ENCODE assay signal across 1 cellular context in genomic region chr20:63092660-63093215, GRCh38.
TF ChIP-seq lines count a peak whose summit lies in the region.

No MANE protein-coding gene starts in this region.

TF ChIP-seq in WTC11, 78 proteins besides CTCF, POLR2A, EP300 and RAD21:
- no peak for TF ChIP-seq ZBTB21 (CRISPR knock-in tag; IDR thresholded peaks at IDR 0.05; ENCODE audit: borderline replicate concordance)
- TF ChIP-seq ARID4B (CRISPR knock-in tag; IDR thresholded peaks at IDR 0.05; ENCODE audit: borderline replicate concordance) = no peak
- TF ChIP-seq EMX1 (CRISPR knock-in tag; IDR thresholded peaks at IDR 0.05) = no peak
- TF ChIP-seq NFATC4 (CRISPR knock-in tag; IDR thresholded peaks at IDR 0.05) = no peak
- no peak for TF ChIP-seq ZNF317 (CRISPR knock-in tag; IDR thresholded peaks at IDR 0.05; ENCODE audit: borderline replicate concordance, low read depth)
- no peak for TF ChIP-seq TCF7 (CRISPR knock-in tag; IDR thresholded peaks at IDR 0.05; ENCODE audit: low read depth)
- TF ChIP-seq E2F4 (CRISPR knock-in tag; IDR thresholded peaks at IDR 0.05; ENCODE audit: borderline replicate concordance, low read depth) = no peak
- no peak for TF ChIP-seq MYBL2 (CRISPR knock-in tag; IDR thresholded peaks at IDR 0.05)
- no peak for TF ChIP-seq ZNF671 (CRISPR knock-in tag; IDR thresholded peaks at IDR 0.05)
- TF ChIP-seq CBFB (CRISPR knock-in tag; IDR thresholded peaks at IDR 0.05; ENCODE audit: low read depth) = no peak
- TF ChIP-seq NFE2L1 (CRISPR knock-in tag; IDR thresholded peaks at IDR 0.05) = no peak
- TF ChIP-seq MAX (CRISPR knock-in tag; IDR thresholded peaks at IDR 0.05) = no peak
- TF ChIP-seq NFYB (CRISPR knock-in tag; conservative IDR thresholded peaks at IDR 0.05; ENCODE audit: low read depth) = no peak
- TF ChIP-seq ZNF396 (CRISPR knock-in tag; IDR thresholded peaks at IDR 0.05; ENCODE audit: borderline replicate concordance) = no peak
- no peak for TF ChIP-seq ZNF532 (CRISPR knock-in tag; IDR thresholded peaks at IDR 0.05; ENCODE audit: borderline replicate concordance)
- no peak for TF ChIP-seq PRRX2 (CRISPR knock-in tag; IDR thresholded peaks at IDR 0.05)
- TF ChIP-seq NR3C1 (CRISPR knock-in tag; conservative IDR thresholded peaks at IDR 0.05; ENCODE audit: low read depth) = no peak
- TF ChIP-seq JUN (CRISPR knock-in tag; IDR thresholded peaks at IDR 0.05) = no peak
- TF ChIP-seq STAT6 (CRISPR knock-in tag; conservative IDR thresholded peaks at IDR 0.05; ENCODE audit: low read depth) = no peak
